10 cellular contexts compared by ENCODE assay signal in the genomic region with DNA sequence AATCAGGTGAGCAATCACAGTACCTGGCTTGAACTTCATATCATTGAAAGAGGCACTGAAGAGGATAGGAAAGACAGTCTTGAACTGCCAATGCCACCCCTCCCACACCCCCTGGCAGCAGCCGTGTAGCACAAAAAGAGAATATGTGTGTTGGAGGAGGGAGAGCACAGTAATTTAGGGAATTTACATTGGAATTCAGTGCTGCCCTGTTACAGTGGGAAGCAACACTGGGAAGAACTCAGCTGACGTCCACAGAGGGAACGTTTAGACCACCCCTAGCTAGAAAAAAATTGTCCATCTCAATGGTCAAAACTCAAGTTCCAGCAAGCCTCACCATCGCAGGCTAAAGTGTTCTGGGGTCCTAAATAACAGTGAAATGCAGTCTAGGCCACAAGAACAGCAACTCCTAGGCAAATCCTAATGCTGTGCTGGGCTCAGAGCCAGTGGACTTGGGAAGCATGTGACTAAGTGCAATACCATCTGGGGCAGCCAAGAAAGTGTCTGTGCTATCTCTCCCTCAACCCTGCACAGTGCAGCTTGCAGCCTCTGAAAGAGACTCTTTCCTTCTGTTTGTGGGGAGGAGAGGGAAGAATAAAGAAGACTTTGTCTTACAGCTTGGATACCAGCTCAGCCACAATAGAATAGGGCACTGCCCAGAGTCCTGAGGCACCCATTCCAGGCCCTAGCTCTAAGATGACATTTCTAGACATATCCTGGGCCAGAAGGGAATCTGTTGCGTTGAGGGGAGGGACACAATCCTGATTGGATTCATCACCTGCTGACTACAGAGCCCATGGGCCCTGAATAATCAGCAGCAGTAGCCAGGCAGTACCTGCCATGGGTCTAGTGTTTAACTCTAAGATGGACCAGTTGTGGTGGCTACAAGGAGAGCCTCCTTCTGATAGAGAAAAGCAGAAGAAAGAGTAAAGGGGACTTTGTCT.
DNase-seq lines count a peak whose midpoint lies in the region; ATAC-seq, FAIRE-seq and TF ChIP-seq lines count a peak whose summit lies in the region.
"Had no signal": no experiment of that assay in that cellular context is flagged by ENCODE, and none has a peak within 500 bp of the region (broad histone marks: within the 10 kb centered on the region; RNA-seq: fewer than 3 reads in every experiment).

No MANE protein-coding gene starts in this region.

- CTCF ChIA-PET in Calu3 (lab: Charles Lee) = no interaction called here
- CTCF ChIA-PET in activated CD8-positive, alpha-beta T cell treated with anti-CD3 and anti-CD28 coated beads, Interleukin-2, amount 10 ng/mL, durations not matched to agents 7 days and 5 days (lab: Charles Lee) = no interaction called here

- H3K27ac ChIP-seq in RWPE2 (ENCODE audit: poor library complexity, severe bottlenecking) = no peak overlapping the region

- no peak for TF ChIP-seq CTCF in Calu3 (IDR thresholded peaks at IDR 0.05; ENCODE audit: unreplicated experiment)
- no peak for TF ChIP-seq CTCF in RWPE2 (IDR thresholded peaks at IDR 0.05; ENCODE audit: poor library complexity, severe bottlenecking)
- no peak for TF ChIP-seq CTCF in foreskin fibroblast (IDR thresholded peaks at IDR 0.05; ENCODE audit: low read depth, low read length)

- peak; percentile 39 for DNase-seq in Calu3
- no peak for DNase-seq in RWPE2 (ENCODE audit: low spot score)
- DNase-seq in foreskin fibroblast = peak; percentile 88 to 96
- peak; percentile 14 to 87 (median 45) for DNase-seq in posterior cingulate gyrus
- no peak for DNase-seq in activated CD8-positive, alpha-beta T cell treated with anti-CD3 and anti-CD28 coated beads, Interleukin-2, amount 10 ng/mL, durations not matched to agents 7 days and 5 days
- no peak for DNase-seq in GM12891 (ENCODE audit: insufficient read length, low spot score)
- DNase-seq in activated T-helper 2 cell treated with anti-CD3 and anti-CD28 coated beads, Interferon-gamma antibody, Interleukin-2, Interleukin-4, amounts not matched to agents 10 μg/mL and 5 μg/mL and 100 μg/mL, durations not matched to agents 14 hours and 24 hours and 36 hours (ENCODE audit: low spot score) = no peak
- no peak for DNase-seq in activated CD8-positive, alpha-beta memory T cell treated with anti-CD3 and anti-CD28 coated beads, Interleukin-2, amount 50 U/mL, for 48 hours
- DNase-seq: NCI-H187 treated with DMSO at 0.1 percent for 48 hours had no signal

- H3K4me3 Mint-ChIP-seq in Calu3 (ENCODE audit: low read depth, unreplicated experiment) = no peak overlapping the region
- no peak overlapping the region for H3K4me3 Mint-ChIP-seq in activated CD8-positive, alpha-beta T cell treated with anti-CD3 and anti-CD28 coated beads, Interleukin-2, amount 10 ng/mL, durations not matched to agents 7 days and 5 days
- no peak overlapping the region for H3K4me3 Mint-ChIP-seq in activated T-helper 2 cell treated with anti-CD3 and anti-CD28 coated beads, Interferon-gamma antibody, Interleukin-2, Interleukin-4, amounts not matched to agents 10 μg/mL and 5 μg/mL and 100 μg/mL, durations not matched to agents 14 hours and 24 hours and 36 hours (ENCODE audit: low read depth)
- H3K4me3 Mint-ChIP-seq: activated naive CD8-positive, alpha-beta T cell had no signal

- H3K9me3 ChIP-seq in RWPE2 (ENCODE audit: severe bottlenecking) = no peaks in the 10 kb centered on the region

- no peaks in the 10 kb centered on the region for H3K4me1 ChIP-seq in RWPE2 (ENCODE audit: insufficient read depth, poor library complexity, severe bottlenecking)

- intact Hi-C loops in Calu3 (cut with micrococcal nuclease; ENCODE audit: unreplicated experiment) (no loop called here), posterior cingulate gyrus (cut with DNase I) (no loop called here)
- intact Hi-C loops in activated T-helper 2 cell treated with anti-CD3 and anti-CD28 coated beads, Interferon-gamma antibody, Interleukin-2, Interleukin-4, amounts not matched to agents 10 μg/mL and 5 μg/mL and 100 μg/mL, durations not matched to agents 14 hours and 24 hours and 36 hours (cut with micrococcal nuclease) = no loop called here

- peaks cover 30% of the 10 kb centered on the region for H3K4me1 Mint-ChIP-seq in Calu3 (ENCODE audit: low read depth, unreplicated experiment)
- H3K4me1 Mint-ChIP-seq in activated CD8-positive, alpha-beta T cell treated with anti-CD3 and anti-CD28 coated beads, Interleukin-2, amount 10 ng/mL, durations not matched to agents 7 days and 5 days (ENCODE audit: low read depth) = no peaks in the 10 kb centered on the region
- no peaks in the 10 kb centered on the region for H3K4me1 Mint-ChIP-seq in activated T-helper 2 cell treated with anti-CD3 and anti-CD28 coated beads, Interferon-gamma antibody, Interleukin-2, Interleukin-4, amounts not matched to agents 10 μg/mL and 5 μg/mL and 100 μg/mL, durations not matched to agents 14 hours and 24 hours and 36 hours (ENCODE audit: low read depth)

- FAIRE-seq in GM12891 (lab: Jason Lieb, UNC) = no peak

- no peak overlapping the region for H3K27ac Mint-ChIP-seq in Calu3 (ENCODE audit: unreplicated experiment)
- H3K27ac Mint-ChIP-seq in activated CD8-positive, alpha-beta T cell treated with anti-CD3 and anti-CD28 coated beads, Interleukin-2, amount 10 ng/mL, durations not matched to agents 7 days and 5 days = no peak overlapping the region
- H3K27ac Mint-ChIP-seq in activated T-helper 2 cell treated with anti-CD3 and anti-CD28 coated beads, Interferon-gamma antibody, Interleukin-2, Interleukin-4, amounts not matched to agents 10 μg/mL and 5 μg/mL and 100 μg/mL, durations not matched to agents 14 hours and 24 hours and 36 hours = no peak overlapping the region
- H3K27ac Mint-ChIP-seq: activated naive CD8-positive, alpha-beta T cell had no signal

- ATAC-seq in RWPE2 (ENCODE audit: low read depth) = peak; percentile 99
- no peak for ATAC-seq in activated CD8-positive, alpha-beta T cell treated with anti-CD3 and anti-CD28 coated beads, Interleukin-2, amount 10 ng/mL, durations not matched to agents 7 days and 5 days

- no TSS peak for BruUV-seq in Calu3 (replicated peaks; lab: Mats Ljungman, UMichigan)

- H3K36me3 Mint-ChIP-seq in Calu3 (ENCODE audit: insufficient read depth, unreplicated experiment) = no peaks in the 10 kb centered on the region
- no peaks in the 10 kb centered on the region for H3K36me3 Mint-ChIP-seq in activated CD8-positive, alpha-beta T cell treated with anti-CD3 and anti-CD28 coated beads, Interleukin-2, amount 10 ng/mL, durations not matched to agents 7 days and 5 days (ENCODE audit: low read depth)
- H3K36me3 Mint-ChIP-seq in activated T-helper 2 cell treated with anti-CD3 and anti-CD28 coated beads, Interferon-gamma antibody, Interleukin-2, Interleukin-4, amounts not matched to agents 10 μg/mL and 5 μg/mL and 100 μg/mL, durations not matched to agents 14 hours and 24 hours and 36 hours (ENCODE audit: low read depth) = no peaks in the 10 kb centered on the region

- H3K4me3 ChIP-seq in RWPE2 (ENCODE audit: severe bottlenecking) (no peak overlapping the region), foreskin fibroblast (ENCODE audit: low read depth in 1 of 2, low read length in 2 of 2) (no peak overlapping the region)

- H3K27me3 Mint-ChIP-seq in Calu3 (ENCODE audit: unreplicated experiment) = no peaks in the 10 kb centered on the region
- H3K27me3 Mint-ChIP-seq in activated CD8-positive, alpha-beta T cell treated with anti-CD3 and anti-CD28 coated beads, Interleukin-2, amount 10 ng/mL, durations not matched to agents 7 days and 5 days (ENCODE audit: low read depth) = peaks cover 2% of the 10 kb centered on the region
- H3K27me3 Mint-ChIP-seq in activated T-helper 2 cell treated with anti-CD3 and anti-CD28 coated beads, Interferon-gamma antibody, Interleukin-2, Interleukin-4, amounts not matched to agents 10 μg/mL and 5 μg/mL and 100 μg/mL, durations not matched to agents 14 hours and 24 hours and 36 hours (ENCODE audit: low read depth) = no peaks in the 10 kb centered on the region

- no peaks in the 10 kb centered on the region for H3K9me3 Mint-ChIP-seq in Calu3 (ENCODE audit: low read depth, unreplicated experiment)
- H3K9me3 Mint-ChIP-seq in activated CD8-positive, alpha-beta T cell treated with anti-CD3 and anti-CD28 coated beads, Interleukin-2, amount 10 ng/mL, durations not matched to agents 7 days and 5 days (ENCODE audit: insufficient read depth) = no peaks in the 10 kb centered on the region
- H3K9me3 Mint-ChIP-seq in activated T-helper 2 cell treated with anti-CD3 and anti-CD28 coated beads, Interferon-gamma antibody, Interleukin-2, Interleukin-4, amounts not matched to agents 10 μg/mL and 5 μg/mL and 100 μg/mL, durations not matched to agents 14 hours and 24 hours and 36 hours = peaks cover 5% of the 10 kb centered on the region

- no peaks in the 10 kb centered on the region for H3K27me3 ChIP-seq in RWPE2 (ENCODE audit: insufficient read depth, poor library complexity, severe bottlenecking)

- POLR2A ChIA-PET in activated CD8-positive, alpha-beta T cell treated with anti-CD3 and anti-CD28 coated beads, Interleukin-2, amount 10 ng/mL, durations not matched to agents 7 days and 5 days (lab: Charles Lee) = interaction anchor here (0.6 kb wide), 1 partner anchor 74 kb away, joined by 3 read pairs; no protein-coding TSS in a partner anchor

- H3K36me3 ChIP-seq in RWPE2 (ENCODE audit: low read depth) = no peaks in the 10 kb centered on the region

- TF ChIP-seq POLR2A in GM12891 (IDR thresholded peaks at IDR 0.05; ENCODE audit: low read depth, low read length) = no peak

TF ChIP-seq in GM12891, 5 proteins besides CTCF, POLR2A, EP300 and RAD21:
- no peak for TF ChIP-seq POLR2AphosphoS5 (IDR thresholded peaks at IDR 0.05; ENCODE audit: low read depth, low read length)
- no peak for TF ChIP-seq POU2F2 (IDR thresholded peaks at IDR 0.05; ENCODE audit: low read depth, low read length)
- no peak for TF ChIP-seq PAX5 (IDR thresholded peaks at IDR 0.05; ENCODE audit: insufficient read depth, low read length, severe bottlenecking)
- no peak for TF ChIP-seq TAF1 (IDR thresholded peaks at IDR 0.05; ENCODE audit: low read depth, low read length)
- TF ChIP-seq SPI1 (IDR thresholded peaks at IDR 0.05; ENCODE audit: low read depth, low read length) = no peak
TF ChIP-seq in GM12891: peak in this region for 0.

Comparison
In these comparisons a context has a peak if more than half of its experiments do, and no peak if none do; other contexts are left out.
1. DNase-seq: peak in Calu3 (single experiment), foreskin fibroblast (2 of 2) and posterior cingulate gyrus (10 of 10); none in RWPE2 (single experiment), activated CD8-positive, alpha-beta T cell treated with anti-CD3 and anti-CD28 coated beads, Interleukin-2, amount 10 ng/mL, durations not matched to agents 7 days and 5 days (single experiment), GM12891 (single experiment), activated T-helper 2 cell treated with anti-CD3 and anti-CD28 coated beads, Interferon-gamma antibody, Interleukin-2, Interleukin-4, amounts not matched to agents 10 μg/mL and 5 μg/mL and 100 μg/mL, durations not matched to agents 14 hours and 24 hours and 36 hours (single experiment) and activated CD8-positive, alpha-beta memory T cell treated with anti-CD3 and anti-CD28 coated beads, Interleukin-2, amount 50 U/mL, for 48 hours (single experiment).